ENCODE assay signal across 7 cellular contexts in genomic region chr3:177538743-177539730, GRCh38.
DNase-seq lines count a peak whose midpoint lies in the region; ATAC-seq and TF ChIP-seq lines count a peak whose summit lies in the region.

No MANE protein-coding gene starts in this region.

- H3K4me1 Mint-ChIP-seq in mesothelial cell of epicardium = peaks cover 32% of the 10 kb centered on the region

- H3K27ac Mint-ChIP-seq in mesothelial cell of epicardium = peak overlapping the region; percentile 22

- no peak overlapping the region for H3K4me3 Mint-ChIP-seq in mesothelial cell of epicardium

- no peaks in the 10 kb centered on the region for H3K27me3 Mint-ChIP-seq in mesothelial cell of epicardium (ENCODE audit: low read depth)

- no peaks in the 10 kb centered on the region for H3K36me3 Mint-ChIP-seq in mesothelial cell of epicardium

- ATAC-seq in GM18907 (IDR thresholded peaks at IDR 0.05; ENCODE audit: unreplicated experiment) = peak; percentile 97
- ATAC-seq in HG02623 (IDR thresholded peaks at IDR 0.05; ENCODE audit: unreplicated experiment) = peak; percentile 89

- no peak for TF ChIP-seq CTCF in mesothelial cell of epicardium (IDR thresholded peaks at IDR 0.05; ENCODE audit: unreplicated experiment)

- no peaks in the 10 kb centered on the region for H3K9me3 Mint-ChIP-seq in mesothelial cell of epicardium

- peak; percentile 68 for DNase-seq in NOMO-1 treated with DMSO at 0.1 percent for 48 hours (lab: John Stamatoyannopoulos, UW; ENCODE audit: unreplicated experiment)
- DNase-seq in mesothelial cell of epicardium (ENCODE audit: low spot score in 2 of 2, unreplicated experiment in 2 of 2) = no peak
- DNase-seq in superior temporal gyrus (ENCODE audit: extremely low spot score) = no peak
- no peak for DNase-seq in amniotic stem cell (lab: John Stamatoyannopoulos, UW)
- no peak for DNase-seq in NCI-H1436 treated with DMSO at 0.1 percent for 48 hours (lab: John Stamatoyannopoulos, UW)
